ENCODE assay signal across 1 cellular context in the genomic region with DNA sequence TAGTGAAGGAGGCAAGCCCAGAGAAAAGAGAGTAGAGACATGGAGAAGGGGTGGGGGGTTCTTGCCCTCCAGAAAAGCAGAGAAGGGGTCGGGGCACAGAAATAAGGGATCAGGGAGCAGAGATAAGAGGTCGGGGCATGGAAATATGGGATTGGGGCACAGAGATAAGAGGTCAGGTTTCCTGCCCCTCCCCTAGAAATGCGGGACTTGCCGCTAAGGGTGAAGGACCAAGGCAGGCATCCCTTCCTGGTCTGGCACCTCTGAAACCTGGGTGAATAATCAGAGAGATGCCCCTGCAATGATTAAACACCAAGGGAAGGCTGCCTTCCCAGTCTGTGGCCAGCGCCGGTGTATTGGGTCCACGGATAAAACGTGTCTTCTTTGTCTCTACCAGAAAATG.
TF ChIP-seq lines count a peak whose summit lies in the region.

No MANE protein-coding gene starts in this region.

TF ChIP-seq in H1, 55 proteins besides CTCF, POLR2A, EP300 and RAD21:
- TF ChIP-seq TAF1 (IDR thresholded peaks at IDR 0.05; ENCODE audit: low read depth, low read length) (0 out of 2 replicates have a peak, but pooled peaks have one; percentile 20), POLR2AphosphoS5 (IDR thresholded peaks at IDR 0.05; ENCODE audit: low read depth, low read length) (peak; percentile 65; the same call in 1 of the 2 replicates)
